31 cellular contexts compared by ENCODE assay signal in genomic region chr10:96756111-96756903, GRCh38. TPM values are rescaled to one million over a fixed set of nuclear protein-coding genes. Genes with fewer than 3 reads are reported as not detected.
DNase-seq lines count a peak whose midpoint lies in the region; ATAC-seq and TF ChIP-seq lines count a peak whose summit lies in the region.
"Had no signal": no experiment of that assay in that cellular context is flagged by ENCODE, and none has a peak within 500 bp of the region (broad histone marks: within the 10 kb centered on the region; RNA-seq: fewer than 3 reads in every experiment).

No MANE protein-coding gene starts in this region.

- H3K27me3 Mint-ChIP-seq in activated CD4-positive, alpha-beta T cell treated with anti-CD3 and anti-CD28 coated beads for 36 hours, result no peaks in the 10 kb centered on the region
- H3K27me3 Mint-ChIP-seq: effector memory CD8-positive, alpha-beta T cell had no signal

- H3K4me3 Mint-ChIP-seq in activated CD4-positive, alpha-beta T cell treated with anti-CD3 and anti-CD28 coated beads for 36 hours, result no peak overlapping the region
- H3K4me3 Mint-ChIP-seq: CD4-positive, alpha-beta memory T cell; effector memory CD8-positive, alpha-beta T cell; naive thymus-derived CD4-positive, alpha-beta T cell; T-helper 1 cell treated with Interleukin-12 subunit alpha and Interleukin-12 subunit beta and Interleukin-4 antibody, amounts not matched to agents 30 μg/mL and 1 μg/mL, for 36 hours had no signal

- H3K9me3 Mint-ChIP-seq in activated CD4-positive, alpha-beta T cell treated with anti-CD3 and anti-CD28 coated beads for 36 hours (ENCODE audit: low read depth), result no peaks in the 10 kb centered on the region
- H3K9me3 Mint-ChIP-seq: CD4-positive, alpha-beta memory T cell; effector memory CD8-positive, alpha-beta T cell; T-helper 1 cell treated with Interleukin-12 subunit alpha and Interleukin-12 subunit beta and Interleukin-4 antibody, amounts not matched to agents 30 μg/mL and 1 μg/mL, for 36 hours had no signal

- no peaks in the 10 kb centered on the region for H3K4me1 Mint-ChIP-seq in activated CD4-positive, alpha-beta T cell treated with anti-CD3 and anti-CD28 coated beads for 36 hours
- H3K4me1 Mint-ChIP-seq: CD4-positive, alpha-beta memory T cell had no signal

- no peaks in the 10 kb centered on the region for H4K20me1 ChIP-seq in OCI-LY7 (ENCODE audit: insufficient read depth, low read length)

- H2AFZ ChIP-seq in OCI-LY7 (ENCODE audit: low read length), result peak overlapping the region; percentile 87; the same call in 1 of the 2 replicates

- H3K4me3 ChIP-seq in GM12865 (ENCODE audit: low read depth, low read length) (no peak overlapping the region), OCI-LY7 (ENCODE audit: low read depth, low read length, poor library complexity, severe bottlenecking) (peak overlapping the region; percentile 6), spleen (no peak overlapping the region), ascending aorta (no peak overlapping the region), coronary artery (no peak overlapping the region)
- H3K4me3 ChIP-seq: breast epithelium, stomach, tibial nerve had no signal

- intact Hi-C loops in OCI-LY7 (cut with micrococcal nuclease; ENCODE audit: unreplicated experiment) (no loop called here), spleen (cut with DNase I; ENCODE audit: low total_unique reads) (no loop called here), ascending aorta (cut with DNase I) (no loop called here)
- intact Hi-C loops in activated CD4-positive, alpha-beta T cell treated with anti-CD3 and anti-CD28 coated beads for 36 hours (cut with DNase I, micrococcal nuclease), result no loop called here

- peak overlapping the region; percentile 62 for H3K4me2 ChIP-seq in OCI-LY7 (ENCODE audit: low read length)

- TF ChIP-seq CTCF in GM12865 (IDR thresholded peaks at IDR 0.05; ENCODE audit: insufficient read depth, low read depth, low read length, missing control alignments), result no peak
- TF ChIP-seq CTCF in GM20000 (IDR thresholded peaks at IDR 0.05; ENCODE audit: extremely low read depth, missing control alignments), result no peak
- TF ChIP-seq CTCF in OCI-LY7 (conservative IDR thresholded peaks at IDR 0.05; ENCODE audit: low read length), result no peak
- TF ChIP-seq CTCF in spleen (IDR thresholded peaks at IDR 0.05 in 8 of 11, conservative IDR thresholded peaks at IDR 0.05 in 3 of 11), result no peak
- TF ChIP-seq CTCF in ascending aorta (IDR thresholded peaks at IDR 0.05), result no peak
- no peak for TF ChIP-seq CTCF in coronary artery (IDR thresholded peaks at IDR 0.05)

- peak; percentile 31 for DNase-seq in GM12865 (ENCODE audit: low read depth)
- DNase-seq in GM20000 (ENCODE audit: low spot score), result peak; percentile 34
- DNase-seq in OCI-LY7 (ENCODE audit: low spot score), result peak; percentile 52
- DNase-seq in spleen, result no peak
- no peak for DNase-seq in ascending aorta (ENCODE audit: low spot score in 2 of 2)
- no peak for DNase-seq in coronary artery (ENCODE audit: low spot score)
- no peak for DNase-seq in activated CD4-positive, alpha-beta T cell treated with anti-CD3 and anti-CD28 coated beads for 36 hours
- DNase-seq: activated CD4-positive, alpha-beta T cell treated with anti-CD3 and anti-CD28 coated beads for 4 hours; activated naive CD4-positive, alpha-beta T cell; activated T-cell treated with anti-CD3 and anti-CD28 coated beads, Interleukin-2, amount 50 U/mL, for 48 hours; amniotic stem cell; CD4-positive, alpha-beta memory T cell; DMS 273 treated with DMSO at 0.1 percent for 48 hours; effector memory CD8-positive, alpha-beta T cell; foreskin keratinocyte; GDM1; KG1; mesendoderm; naive thymus-derived CD4-positive, alpha-beta T cell; NCI-H1694; NCI-H2171; NCI-H510A treated with DMSO at 0.1 percent for 48 hours; RPMI8226; stimulated activated CD4-positive, alpha-beta T cell treated with anti-CD3 and anti-CD28 coated beads, Interleukin-12 subunit alpha, Interleukin-12 subunit beta, amount 100 ng/mL, for 4 hours; stimulated activated CD4-positive, alpha-beta T cell treated with anti-CD3 and anti-CD28 coated beads, Interleukin-4, amount 100 ng/mL, for 24 hours; stomach had no signal

- BruUV-seq in OCI-LY7 (replicated peaks; lab: Mats Ljungman, UMichigan), result no TSS peak

- H3K4me1 ChIP-seq in OCI-LY7 (ENCODE audit: insufficient read depth, low read length, poor library complexity, severe bottlenecking) (peaks cover 77% of the 10 kb centered on the region), spleen (peaks cover 13 to 58% (median 39%) of the 10 kb centered on the region in 6 donors), ascending aorta (no peaks in the 10 kb centered on the region)
- H3K4me1 ChIP-seq: breast epithelium, foreskin keratinocyte, stomach, tibial nerve had no signal

- H3K36me3 Mint-ChIP-seq in activated CD4-positive, alpha-beta T cell treated with anti-CD3 and anti-CD28 coated beads for 36 hours (ENCODE audit: low read depth), result no peaks in the 10 kb centered on the region
- H3K36me3 Mint-ChIP-seq: CD4-positive, alpha-beta memory T cell; naive thymus-derived CD4-positive, alpha-beta T cell had no signal

- no peak for ATAC-seq in activated CD4-positive, alpha-beta T cell treated with anti-CD3 and anti-CD28 coated beads for 36 hours
- ATAC-seq: effector memory CD8-positive, alpha-beta T cell; esophagus mucosa; foreskin keratinocyte; left lobe of liver; naive thymus-derived CD4-positive, alpha-beta T cell had no signal

- 0 out of 2 replicates have a peak, but pooled peaks cover 3% of the 10 kb centered on the region for H3K9me3 ChIP-seq in OCI-LY7 (ENCODE audit: low read length)
- no peaks in the 10 kb centered on the region for H3K9me3 ChIP-seq in spleen
- H3K9me3 ChIP-seq in ascending aorta, result no peaks in the 10 kb centered on the region
- H3K9me3 ChIP-seq: breast epithelium, stomach, tibial nerve had no signal

- TF ChIP-seq POLR2A in spleen (IDR thresholded peaks at IDR 0.05), result no peak

- WGBS in spleen, 5 donors, result 76 to 82% (median 79%) methylated on average over 5 of the region's 5 CpGs

- no peak overlapping the region for H3K27ac Mint-ChIP-seq in activated CD4-positive, alpha-beta T cell treated with anti-CD3 and anti-CD28 coated beads for 36 hours
- H3K27ac Mint-ChIP-seq: CD4-positive, alpha-beta memory T cell; effector memory CD8-positive, alpha-beta T cell; naive thymus-derived CD4-positive, alpha-beta T cell; T-helper 1 cell treated with Interleukin-12 subunit alpha and Interleukin-12 subunit beta and Interleukin-4 antibody, amounts not matched to agents 30 μg/mL and 1 μg/mL, for 36 hours had no signal

- peak overlapping the region; percentile 91 for H3K27ac ChIP-seq in OCI-LY7 (ENCODE audit: low read depth, low read length, poor library complexity, severe bottlenecking)
- peak overlapping the region in 5 of 8 donors; percentile 20 to 64 (median 59) for H3K27ac ChIP-seq in spleen
- no peak overlapping the region for H3K27ac ChIP-seq in ascending aorta
- no peak overlapping the region for H3K27ac ChIP-seq in coronary artery
- H3K27ac ChIP-seq: breast epithelium, foreskin keratinocyte, stomach, tibial nerve had no signal

- POLR2A ChIA-PET in OCI-LY7 (lab: Charles Lee), result interaction anchor here (0.6 to 1.5 kb wide), 12 partner anchors 8 to 122 kb away, joined by 3 to 10 read pairs (median 4); partner anchors contain the start of gene LCOR
- POLR2A ChIA-PET in activated CD4-positive, alpha-beta T cell treated with anti-CD3 and anti-CD28 coated beads for 36 hours (lab: Charles Lee), result interaction anchor here (0.6 to 0.7 kb wide), 2 partner anchors 204 to 608 kb away, joined by 4 to 8 read pairs; no protein-coding TSS in a partner anchor

- CTCF ChIA-PET in OCI-LY7 (lab: Charles Lee; ENCODE audit: unreplicated experiment), result interaction anchor here (0.6 to 1.1 kb wide), 4 partner anchors 8 to 207 kb away, joined by 3 read pairs; no protein-coding TSS in a partner anchor
- CTCF ChIA-PET in activated CD4-positive, alpha-beta T cell treated with anti-CD3 and anti-CD28 coated beads for 36 hours (lab: Charles Lee), result interaction anchor here (0.7 to 1.2 kb wide), 2 partner anchors 8 to 112 kb away, joined by 3 to 4 read pairs; no protein-coding TSS in a partner anchor

- no peaks in the 10 kb centered on the region for H3K27me3 ChIP-seq in spleen (replicated peaks in 1 of 7)
- H3K27me3 ChIP-seq in ascending aorta, result no peaks in the 10 kb centered on the region
- H3K27me3 ChIP-seq: breast epithelium, stomach, tibial nerve had no signal

- no peaks in the 10 kb centered on the region for H3K36me3 ChIP-seq in OCI-LY7 (ENCODE audit: insufficient read depth, low read length)
- no peaks in the 10 kb centered on the region for H3K36me3 ChIP-seq in spleen
- no peaks in the 10 kb centered on the region for H3K36me3 ChIP-seq in ascending aorta
- H3K36me3 ChIP-seq: breast epithelium, stomach, tibial nerve had no signal

- no peaks in the 10 kb centered on the region for H3K79me2 ChIP-seq in OCI-LY7 (ENCODE audit: insufficient read depth, low read depth, low read length)

- no peaks in the 10 kb centered on the region for H3K9me2 ChIP-seq in OCI-LY7 (ENCODE audit: insufficient read depth, low read length)

RNA-seq across cellular contexts. Expression of gene PIK3AP1, which starts 36.0 kb away (rescaled TPM):
- total RNA-seq in OCI-LY7 (2014; rRNA removed; shearing (Covaris generic)), result 132 and 152 TPM in 2 replicates
- total RNA-seq in OCI-LY7 (2022), result 111 and 140 TPM in 2 replicates
- total RNA-seq in spleen, result 100 to 1,000 TPM; 126 to 256 (median 196) TPM
- 10 to 100 TPM; 59.8 to 84.1 (median 62.7) TPM for polyA plus RNA-seq in spleen
- 5.9 TPM for total RNA-seq in ascending aorta
- total RNA-seq in activated CD4-positive, alpha-beta T cell treated with anti-CD3 and anti-CD28 coated beads for 36 hours, result 1 to 10 TPM; 2.7 to 2.9 TPM

Comparison
In these comparisons a context has a peak if more than half of its experiments do, and no peak if none do; other contexts are left out.
1. DNase-seq: peak in GM12865 (single experiment), GM20000 (single experiment) and OCI-LY7 (single experiment); none in spleen (single experiment), ascending aorta (0 of 2), coronary artery (single experiment) and activated CD4-positive, alpha-beta T cell treated with anti-CD3 and anti-CD28 coated beads for 36 hours (single experiment).
2. H3K27ac ChIP-seq: peak in OCI-LY7 (single experiment) and spleen (5 of 8); none in ascending aorta (0 of 2) and coronary artery (0 of 2).
3. RNA of gene PIK3AP1, which starts 36.0 kb away (total RNA-seq): 126 to 256 TPM in spleen and 111 to 152 TPM in OCI-LY7; 5.9 TPM in ascending aorta (single experiment) and 2.7 to 2.9 TPM in activated CD4-positive, alpha-beta T cell treated with anti-CD3 and anti-CD28 coated beads for 36 hours; every median in the first group is over 10 times any median in the second.